8 cellular contexts compared by ENCODE assay signal in the genomic region with DNA sequence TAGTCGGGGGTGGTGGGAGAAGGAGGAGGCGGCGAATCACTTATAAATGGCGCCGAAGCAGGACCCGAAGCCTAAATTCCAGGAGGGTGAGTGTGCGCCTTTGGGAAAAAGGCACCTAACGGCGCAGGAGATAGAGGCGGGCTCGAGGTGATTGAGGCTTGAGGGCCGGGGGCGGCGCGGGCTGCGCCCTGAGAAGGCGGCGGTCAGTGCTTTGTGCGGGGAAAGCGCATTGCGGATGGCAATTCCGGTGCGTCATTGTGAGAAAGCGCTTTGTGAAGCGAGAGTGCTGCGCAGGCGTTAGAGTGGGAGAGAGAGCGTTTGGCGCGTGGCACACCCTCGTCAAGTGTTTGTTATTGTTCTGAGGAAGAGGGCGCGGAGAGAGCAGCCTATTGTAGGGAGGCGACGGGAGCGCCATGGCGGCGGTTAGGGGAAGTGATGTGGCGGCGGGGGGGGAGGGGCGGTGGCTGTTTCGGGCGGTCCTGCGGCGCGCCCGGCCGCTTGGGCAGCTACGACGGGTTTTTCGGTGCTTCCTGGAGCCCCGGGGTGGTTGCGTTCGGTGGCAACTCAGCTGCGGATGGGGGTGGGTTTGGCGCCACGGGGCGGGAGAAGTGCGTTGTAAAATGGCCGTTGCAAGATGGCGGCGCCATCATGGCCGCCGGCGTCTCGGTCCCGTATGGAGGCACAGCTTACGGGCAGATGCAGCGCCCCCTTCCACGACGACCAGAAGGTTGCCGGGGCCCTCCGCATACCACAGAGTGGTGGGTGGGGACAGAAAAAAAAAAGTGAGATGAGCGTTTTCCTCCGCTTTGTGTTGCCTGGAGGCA. TPM values are rescaled to one million over a fixed set of nuclear protein-coding genes. Genes with fewer than 3 reads are reported as not detected.
DNase-seq lines count a peak whose midpoint lies in the region; ATAC-seq, FAIRE-seq and TF ChIP-seq lines count a peak whose summit lies in the region.

No MANE protein-coding gene starts in this region.

- peak overlapping the region; percentile 97 for H4K8ac ChIP-seq in neuronal stem cell (ENCODE audit: low read depth, low read length)

- H2AK5ac ChIP-seq in neuronal stem cell (ENCODE audit: low read depth, low read length) = peak overlapping the region; percentile 100

- H3K9ac ChIP-seq in ES-I3 (ENCODE audit: low read depth, low read length) = peak overlapping the region; percentile 100
- H3K9ac ChIP-seq in Loucy (ENCODE audit: low read depth, low read length, poor library complexity, severe bottlenecking) = peak overlapping the region; percentile 100
- H3K9ac ChIP-seq in neuronal stem cell (ENCODE audit: low read depth, low read length, poor library complexity) = peak overlapping the region; percentile 100

- no CpG with 5 or more reads among the region's 75 CpGs for WGBS in neuronal stem cell (ENCODE audit: extremely low coverage in 2 of 2, insufficient read length in 2 of 2, insufficient replicate concordance in 1 of 2), 2 donors

- H3K9me3 ChIP-seq in ES-I3 (ENCODE audit: control insufficient read depth, insufficient read depth, low read length) = no peaks in the 10 kb centered on the region
- no peaks in the 10 kb centered on the region for H3K9me3 ChIP-seq in Loucy (ENCODE audit: insufficient read depth, low read depth, low read length)
- no peaks in the 10 kb centered on the region for H3K9me3 ChIP-seq in RWPE2 (ENCODE audit: severe bottlenecking)
- H3K9me3 ChIP-seq in neuronal stem cell (replicated peaks in 1 of 2; ENCODE audit: control insufficient read depth in 2 of 2, insufficient read depth in 1 of 2, low read depth in 1 of 2, low read length in 2 of 2) = peaks cover 0 to 7% of the 10 kb centered on the region in 2 donors

- peak overlapping the region; percentile 100 for H2BK120ac ChIP-seq in neuronal stem cell (ENCODE audit: low read depth, low read length)

- peak overlapping the region; percentile 99 for H3K4ac ChIP-seq in neuronal stem cell (ENCODE audit: low read length)

- H2AFZ ChIP-seq in Loucy (ENCODE audit: low read length) = peak overlapping the region; percentile 78
- H2AFZ ChIP-seq in neuronal stem cell (ENCODE audit: low read length) = peak overlapping the region; percentile 73

- peak overlapping the region; percentile 97 for H4K91ac ChIP-seq in neuronal stem cell (ENCODE audit: low read depth, low read length, poor library complexity)

- H3K23ac ChIP-seq in neuronal stem cell (ENCODE audit: low read depth, low read length, poor library complexity) = peak overlapping the region; percentile 95

- H3K14ac ChIP-seq in neuronal stem cell (ENCODE audit: low read length) = peak overlapping the region; percentile 99

- no peaks in the 10 kb centered on the region for H3K36me3 ChIP-seq in ES-I3 (ENCODE audit: insufficient read depth, low read length)
- H3K36me3 ChIP-seq in Loucy (ENCODE audit: insufficient read depth, low read length) = no peaks in the 10 kb centered on the region
- peaks cover 24% of the 10 kb centered on the region for H3K36me3 ChIP-seq in RWPE2 (ENCODE audit: low read depth)
- peaks cover 0 to 16% of the 10 kb centered on the region in 2 donors for H3K36me3 ChIP-seq in neuronal stem cell (replicated peaks in 1 of 2; ENCODE audit: control insufficient read depth in 2 of 2, insufficient read depth in 2 of 2, low read length in 2 of 2)

- H2BK5ac ChIP-seq in neuronal stem cell (ENCODE audit: low read length) = peak overlapping the region; percentile 100

- no peaks in the 10 kb centered on the region for H3F3A ChIP-seq in Loucy (ENCODE audit: low read depth)

- H3K4me1 ChIP-seq in ES-I3 (ENCODE audit: insufficient read depth, low read length) = peaks cover 18% of the 10 kb centered on the region
- peaks cover 34% of the 10 kb centered on the region for H3K4me1 ChIP-seq in Loucy (ENCODE audit: insufficient read depth, low read length, poor library complexity, severe bottlenecking)
- H3K4me1 ChIP-seq in RWPE2 (ENCODE audit: insufficient read depth, poor library complexity, severe bottlenecking) = peaks cover 30% of the 10 kb centered on the region
- peaks cover 20% of the 10 kb centered on the region for H3K4me1 ChIP-seq in foreskin keratinocyte
- H3K4me1 ChIP-seq in neuronal stem cell (ENCODE audit: control insufficient read depth in 2 of 2, insufficient read depth in 1 of 2, low read depth in 1 of 2, low read length in 2 of 2) = peaks cover 4 to 11% of the 10 kb centered on the region in 2 donors

- H3K27ac ChIP-seq in RWPE2 (ENCODE audit: poor library complexity, severe bottlenecking) (peak overlapping the region; percentile 94), foreskin keratinocyte (peak overlapping the region; percentile 99), neuronal stem cell (replicated peaks; ENCODE audit: low read length) (peak overlapping the region; percentile 99)

- peaks cover 4% of the 10 kb centered on the region for H3K79me1 ChIP-seq in neuronal stem cell (ENCODE audit: low read depth, low read length)

- H2BK15ac ChIP-seq in neuronal stem cell (ENCODE audit: low read length) = peak overlapping the region; percentile 69

- H3K4me2 ChIP-seq in Loucy (ENCODE audit: low read depth, low read length, poor library complexity, severe bottlenecking) (peak overlapping the region; percentile 94), neuronal stem cell (ENCODE audit: insufficient read depth, low read length, poor library complexity, severe bottlenecking) (peak overlapping the region; percentile 23)

- TF ChIP-seq CTCF in Loucy (conservative IDR thresholded peaks at IDR 0.05; ENCODE audit: low read length) (peak; percentile 62), RWPE2 (IDR thresholded peaks at IDR 0.05; ENCODE audit: poor library complexity, severe bottlenecking) (peak; percentile 88), foreskin keratinocyte (conservative IDR thresholded peaks at IDR 0.05) (peak; percentile 67)

- H3K79me2 ChIP-seq in Loucy (ENCODE audit: insufficient read depth, low read length) = peaks cover 53% of the 10 kb centered on the region

- DNase-seq in H54 (ENCODE audit: insufficient read length, low spot score) = peak; percentile 30
- peak; percentile 94 for DNase-seq in RWPE2 (ENCODE audit: low spot score)
- peak; percentile 84 for DNase-seq in activated gamma-delta T cell treated with Interleukin-2 at 50 U/mL for 16 hours
- peak; percentile 75 to 84 for DNase-seq in foreskin keratinocyte
- peak; percentile 92 for DNase-seq in neuronal stem cell (ENCODE audit: low spot score)
- DNase-seq in stromal cell of bone marrow (ENCODE audit: low read depth) = peak; percentile 70

- peaks cover 46% of the 10 kb centered on the region for H4K20me1 ChIP-seq in Loucy (ENCODE audit: insufficient read depth, low read length, poor library complexity, severe bottlenecking)

- H3K4me3 ChIP-seq in Loucy (ENCODE audit: low read length, poor library complexity, severe bottlenecking) = peak overlapping the region; percentile 96
- H3K4me3 ChIP-seq in RWPE2 (ENCODE audit: severe bottlenecking) = peak overlapping the region; percentile 90
- peak overlapping the region; percentile 91 to 100 for H3K4me3 ChIP-seq in neuronal stem cell (ENCODE audit: low read length in 2 of 2)

- no peaks in the 10 kb centered on the region for H3K9me2 ChIP-seq in Loucy (replicated peaks; ENCODE audit: low read depth, low read length)

- no peak for FAIRE-seq in H54 (lab: Jason Lieb, UNC)

- ATAC-seq in RWPE2 (ENCODE audit: low read depth) = peak; percentile 75
- ATAC-seq in foreskin keratinocyte = peak; percentile 73

- H3K27me3 ChIP-seq in Loucy (ENCODE audit: insufficient read depth, low read length, poor library complexity, severe bottlenecking) = peaks cover 4% of the 10 kb centered on the region
- H3K27me3 ChIP-seq in RWPE2 (ENCODE audit: insufficient read depth, poor library complexity, severe bottlenecking) = no peaks in the 10 kb centered on the region
- no peaks in the 10 kb centered on the region for H3K27me3 ChIP-seq in foreskin keratinocyte
- no peaks in the 10 kb centered on the region for H3K27me3 ChIP-seq in neuronal stem cell (ENCODE audit: control insufficient read depth in 3 of 3, insufficient read depth in 3 of 3, low read depth in 1 of 3, low read length in 3 of 3)

- TF ChIP-seq POLR2A in H54 (IDR thresholded peaks at IDR 0.05; ENCODE audit: low read depth, low read length) = peak; percentile 73; the same call in 1 of the 2 replicates

- peak overlapping the region; percentile 75 for H2BK12ac ChIP-seq in neuronal stem cell (ENCODE audit: low read length)

- peak overlapping the region; percentile 100 for H3K18ac ChIP-seq in neuronal stem cell (ENCODE audit: low read length)

RNA-seq across cellular contexts. Expression of a gene that starts 0.5 kb away (rescaled TPM):
- 186 and 197 TPM in 2 replicates for total RNA-seq in foreskin keratinocyte
- polyA plus RNA-seq in foreskin keratinocyte = 206 and 222 TPM in 2 replicates
- 744 TPM for polyA plus RNA-seq in neuronal stem cell (2013, experiment 1 of 2)
- 748 TPM for polyA plus RNA-seq in neuronal stem cell (2013, experiment 2 of 2)

Comparison
In these comparisons a context has a peak if more than half of its experiments do, and no peak if none do; other contexts are left out.
1. Peak in every context shown above with its lines: DNase-seq, ATAC-seq, H3K4me3 ChIP-seq and H3K27ac ChIP-seq.
2. DNase-seq: peak in every context shown above with its lines; median percentile 94 in RWPE2; 92 in neuronal stem cell; 84 in activated gamma-delta T cell treated with Interleukin-2 at 50 U/mL for 16 hours; 80 in foreskin keratinocyte; 70 in stromal cell of bone marrow; 30 in H54.